8 cellular contexts compared by ENCODE assay signal in the genomic region with DNA sequence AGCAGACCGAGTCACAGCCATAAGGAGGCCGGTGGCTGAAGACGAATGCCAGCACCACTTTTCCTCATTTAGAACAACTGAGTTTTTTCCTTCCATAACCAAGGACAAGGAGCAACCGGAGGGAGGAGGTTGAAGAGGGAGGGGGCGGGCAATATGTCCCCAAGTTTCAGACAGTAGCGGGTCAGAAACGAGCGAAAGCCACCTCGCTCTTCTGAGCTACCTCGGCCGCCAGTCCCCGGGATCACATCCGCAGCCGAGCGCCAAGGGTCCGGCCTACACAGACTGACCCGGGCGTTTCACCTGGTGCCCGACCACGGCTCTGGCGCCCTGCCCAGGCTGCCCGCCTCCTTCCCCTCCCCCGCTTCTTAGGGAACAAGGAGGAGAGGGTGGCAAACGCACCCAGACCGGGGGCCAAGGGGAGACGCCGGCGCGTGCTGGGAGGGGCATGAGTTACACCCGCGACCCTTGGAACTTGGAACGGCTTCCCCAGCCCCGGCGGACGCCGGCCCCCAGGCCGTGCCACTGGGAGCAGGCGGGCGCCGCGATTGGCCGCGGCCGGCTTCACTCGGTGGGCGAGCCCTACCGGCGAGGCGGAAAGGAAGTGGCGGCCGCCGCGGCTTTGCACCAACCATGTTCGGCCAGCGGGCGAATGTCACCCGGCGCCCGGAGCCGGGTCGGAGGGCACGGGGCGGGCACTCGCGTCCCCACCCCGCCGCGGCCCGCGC. TPM values are rescaled to one million over a fixed set of nuclear protein-coding genes. Genes with fewer than 3 reads are reported as not detected.
DNase-seq lines count a peak whose midpoint lies in the region; ATAC-seq and TF ChIP-seq lines count a peak whose summit lies in the region.

No MANE protein-coding gene starts in this region.

- WGBS in adipose tissue, 3 donors, result 0 to 1% (median 0%) methylated on average over 33 to 70 of the region's 70 CpGs
- 0 to 1% (median 1%) methylated on average over 28 to 70 of the region's 70 CpGs for WGBS in ovary, 3 donors

- H3K4me3 Mint-ChIP-seq in CD4-positive, CD25-positive, alpha-beta regulatory T cell, result peak overlapping the region; percentile 93 to 100 (median 98)

- no peak for TF ChIP-seq EP300 in ovary (IDR thresholded peaks at IDR 0.05)

- peak; percentile 38 to 60 (median 60) for DNase-seq in CD4-positive, CD25-positive, alpha-beta regulatory T cell
- DNase-seq in cardiac septum (ENCODE audit: low spot score) (peak; percentile 92), ovary (peak; percentile 65 to 84 (median 77)), NCI-H1694 (lab: John Stamatoyannopoulos, UW) (no peak)

- H3K27ac Mint-ChIP-seq in CD4-positive, CD25-positive, alpha-beta regulatory T cell, result peak overlapping the region; percentile 92 to 99 (median 97)

- peaks cover 21% of the 10 kb centered on the region for H3K36me3 Mint-ChIP-seq in CD4-positive, CD25-positive, alpha-beta regulatory T cell

- H3K4me3 ChIP-seq in CD4-positive, CD25-positive, alpha-beta regulatory T cell (ENCODE audit: low read depth, low read length), result peak overlapping the region; percentile 83
- peak overlapping the region; percentile 67 for H3K4me3 ChIP-seq in ovary

- peaks cover 42 to 79% (median 58%) of the 10 kb centered on the region in 4 donors for H3K4me1 Mint-ChIP-seq in CD4-positive, CD25-positive, alpha-beta regulatory T cell

- ATAC-seq in CD4-positive, CD25-positive, alpha-beta regulatory T cell (ENCODE audit: low read depth in 2 of 2), result no peak
- peak; percentile 25 for ATAC-seq in GM19025 (IDR thresholded peaks at IDR 0.05; ENCODE audit: low read depth, unreplicated experiment)
- peak; percentile 31 for ATAC-seq in HG03571 (IDR thresholded peaks at IDR 0.05; ENCODE audit: unreplicated experiment)
- peak; percentile 81 for ATAC-seq in SK-N-SH treated with all-trans-retinoic acid at 6 μM for 48 hours

- TF ChIP-seq CTCF in ovary (IDR thresholded peaks at IDR 0.05), result peak in 1 of 3 donors; percentile 11

- peak overlapping the region; percentile 79 for H3K27ac ChIP-seq in CD4-positive, CD25-positive, alpha-beta regulatory T cell (ENCODE audit: insufficient read depth, low read length, poor library complexity, severe bottlenecking)
- H3K27ac ChIP-seq in adipose tissue (ENCODE audit: low read depth, low read length), result peak overlapping the region; percentile 95
- H3K27ac ChIP-seq in ovary, result peak overlapping the region; percentile 91 to 95

- intact Hi-C loops in cardiac septum (cut with DNase I), result loop anchor here (1.0 to 10.0 kb wide), 7 partner anchors 24 to 352 kb away; partner anchors contain the start of genes ACSL1, CASP3 and PRIMPOL
- intact Hi-C loops in ovary (cut with DNase I), result loop anchor here (2.0 to 10.0 kb wide), 7 partner anchors 62 to 188 kb away; no protein-coding TSS in a partner anchor

- H3K27me3 Mint-ChIP-seq in CD4-positive, CD25-positive, alpha-beta regulatory T cell, result no peaks in the 10 kb centered on the region

- peaks cover 57% of the 10 kb centered on the region for H3K4me1 ChIP-seq in CD4-positive, CD25-positive, alpha-beta regulatory T cell (ENCODE audit: control insufficient read depth, insufficient read depth, low read length, poor library complexity, severe bottlenecking)
- peaks cover 3% of the 10 kb centered on the region for H3K4me1 ChIP-seq in ovary (ENCODE audit: insufficient read depth)

- TF ChIP-seq POLR2A in ovary (IDR thresholded peaks at IDR 0.05), result no peak

- peaks cover 0 to 1% (median 0%) of the 10 kb centered on the region in 7 donors for H3K9me3 Mint-ChIP-seq in CD4-positive, CD25-positive, alpha-beta regulatory T cell

- peaks cover 3% of the 10 kb centered on the region for H3K36me3 ChIP-seq in CD4-positive, CD25-positive, alpha-beta regulatory T cell (ENCODE audit: control insufficient read depth, insufficient read depth, low read length)
- no peaks in the 10 kb centered on the region for H3K36me3 ChIP-seq in ovary

- H3K9me3 ChIP-seq in CD4-positive, CD25-positive, alpha-beta regulatory T cell (ENCODE audit: control insufficient read depth in 2 of 2, low read length in 2 of 2), result no peaks in the 10 kb centered on the region
- H3K9me3 ChIP-seq in ovary, result no peaks in the 10 kb centered on the region

- H3K27me3 ChIP-seq in CD4-positive, CD25-positive, alpha-beta regulatory T cell (ENCODE audit: control insufficient read depth, insufficient read depth, low read length), result no peaks in the 10 kb centered on the region
- no peaks in the 10 kb centered on the region for H3K27me3 ChIP-seq in ovary

TF ChIP-seq in SK-N-SH treated with all-trans-retinoic acid at 6 μM for 48 hours, 23 proteins besides CTCF, POLR2A, EP300 and RAD21:
- no peak for TF ChIP-seq ARNTL (CRISPR knock-in tag; IDR thresholded peaks at IDR 0.05; ENCODE audit: borderline replicate concordance, low read depth)
- TF ChIP-seq TOX (CRISPR knock-in tag; IDR thresholded peaks at IDR 0.05; ENCODE audit: borderline replicate concordance), result no peak
- no peak for TF ChIP-seq ESRRG (CRISPR knock-in tag; IDR thresholded peaks at IDR 0.05)
- 0 out of 2 replicates have a peak, but pooled peaks have one; percentile 18 for TF ChIP-seq ZFP3 (CRISPR knock-in tag; IDR thresholded peaks at IDR 0.05)
TF ChIP-seq in SK-N-SH treated with all-trans-retinoic acid at 6 μM for 48 hours: peak in this region for 1.

RNA-seq across cellular contexts. Expression of gene IRF2, which starts 1.6 kb away (rescaled TPM):
- total RNA-seq in CD4-positive, CD25-positive, alpha-beta regulatory T cell, result 63.4 TPM
- polyA plus RNA-seq in CD4-positive, CD25-positive, alpha-beta regulatory T cell, result 100 to 1,000 TPM in 2 of 4 donors, 10 to 100 TPM in 2; 96.8 to 112 (median 102) TPM
- polyA plus RNA-seq in adipose tissue (10 to 100 TPM; 12.6 to 22.8 (median 18.9) TPM), ovary (10 to 100 TPM; 31.7 to 60.6 TPM)
- total RNA-seq in cardiac septum (22.4 TPM), ovary (10 to 100 TPM; 27.8 to 68.4 (median 40.7) TPM)

Comparison
In these comparisons a context has a peak if more than half of its experiments do, and no peak if none do; other contexts are left out.
1. ATAC-seq: peak in GM19025 (single experiment), HG03571 (single experiment) and SK-N-SH treated with all-trans-retinoic acid at 6 μM for 48 hours (single experiment); none in CD4-positive, CD25-positive, alpha-beta regulatory T cell (0 of 2).
2. Peak in every context shown above with its lines, with median percentiles within 50 percentile points of each other: H3K27ac ChIP-seq.